In genomic region chr4:13464973-13465372, GRCh38 we compare ENCODE assay signal across 17 cellular contexts. TPM values are rescaled to one million over a fixed set of nuclear protein-coding genes. Genes with fewer than 3 reads are reported as not detected.
DNase-seq lines count a peak whose midpoint lies in the region; ATAC-seq, FAIRE-seq and TF ChIP-seq lines count a peak whose summit lies in the region.
"Had no signal": no experiment of that assay in that cellular context is flagged by ENCODE, and none has a peak within 500 bp of the region (broad histone marks: within the 10 kb centered on the region; RNA-seq: fewer than 3 reads in every experiment).

No MANE protein-coding gene starts in this region.

- H3K4me2 ChIP-seq in OCI-LY3 (ENCODE audit: low read length) (peak overlapping the region; percentile 12), HepG2 (ENCODE audit: low read depth, low read length) (no peak overlapping the region)
- H3K4me2 ChIP-seq: BLaER1 treated with 17β-estradiol and CSF1 and Interleukin-3, amounts not matched to agents 10 nM and 100 nM had no signal

- H3K4me3 Mint-ChIP-seq in activated T-cell treated with anti-CD3 and anti-CD28 coated beads, Interleukin-2, amount 50 U/mL, for 24 hours = no peak overlapping the region
- no peak overlapping the region for H3K4me3 Mint-ChIP-seq in activated T-helper 1 cell treated with anti-CD3 and anti-CD28 coated beads, Interleukin-12 subunit alpha, Interleukin-12 subunit beta, Interleukin-2, Interleukin-4 antibody, amounts not matched to agents 30 ng/mL and 10 ng/mL and 1 ng/mL, durations not matched to agents 14 hours and 24 hours and 36 hours
- H3K4me3 Mint-ChIP-seq in nephron progenitor cell = no peak overlapping the region
- H3K4me3 Mint-ChIP-seq: B cell; CD8-positive, alpha-beta T cell; H9 had no signal

- H3K79me2 ChIP-seq in OCI-LY3 (ENCODE audit: low read length) (peaks cover 21% of the 10 kb centered on the region), HepG2 (ENCODE audit: insufficient read depth, low read length) (no peaks in the 10 kb centered on the region)

- H3K36me3 Mint-ChIP-seq in activated T-cell treated with anti-CD3 and anti-CD28 coated beads, Interleukin-2, amount 50 U/mL, for 24 hours (ENCODE audit: low read depth) = peaks cover 59% of the 10 kb centered on the region
- H3K36me3 Mint-ChIP-seq in activated T-helper 1 cell treated with anti-CD3 and anti-CD28 coated beads, Interleukin-12 subunit alpha, Interleukin-12 subunit beta, Interleukin-2, Interleukin-4 antibody, amounts not matched to agents 30 ng/mL and 10 ng/mL and 1 ng/mL, durations not matched to agents 14 hours and 24 hours and 36 hours (ENCODE audit: low read depth) = peaks cover 11% of the 10 kb centered on the region
- H3K36me3 Mint-ChIP-seq in nephron progenitor cell (ENCODE audit: low read depth) = peaks cover 92% of the 10 kb centered on the region

- intact Hi-C loops in activated T-helper 1 cell treated with anti-CD3 and anti-CD28 coated beads, Interleukin-12 subunit alpha, Interleukin-12 subunit beta, Interleukin-2, Interleukin-4 antibody, amounts not matched to agents 30 ng/mL and 10 ng/mL and 1 ng/mL, durations not matched to agents 14 hours and 24 hours and 36 hours (cut with micrococcal nuclease) = no loop called here
- intact Hi-C loops in HepG2 (cut with micrococcal nuclease; ENCODE audit: unreplicated experiment) = no loop called here

- H3K27me3 Mint-ChIP-seq in activated T-cell treated with anti-CD3 and anti-CD28 coated beads, Interleukin-2, amount 50 U/mL, for 24 hours = no peaks in the 10 kb centered on the region
- H3K27me3 Mint-ChIP-seq in activated T-helper 1 cell treated with anti-CD3 and anti-CD28 coated beads, Interleukin-12 subunit alpha, Interleukin-12 subunit beta, Interleukin-2, Interleukin-4 antibody, amounts not matched to agents 30 ng/mL and 10 ng/mL and 1 ng/mL, durations not matched to agents 14 hours and 24 hours and 36 hours (ENCODE audit: insufficient read depth) = no peaks in the 10 kb centered on the region
- no peaks in the 10 kb centered on the region for H3K27me3 Mint-ChIP-seq in nephron progenitor cell (ENCODE audit: low read depth, poor library complexity)
- H3K27me3 Mint-ChIP-seq: B cell had no signal

- WGBS in HepG2 (ENCODE audit: low lambda C conversion rate) = 96% methylated on average over 3 of the region's 3 CpGs

- TF ChIP-seq CTCF in OCI-LY3 (IDR thresholded peaks at IDR 0.05; ENCODE audit: low read depth, low read length) = no peak
- TF ChIP-seq CTCF in nephron progenitor cell (IDR thresholded peaks at IDR 0.05) = no peak
- TF ChIP-seq CTCF in HepG2 (CRISPR knock-in tag; IDR thresholded peaks at IDR 0.05) = no peak

- H3K4me1 Mint-ChIP-seq in activated T-cell treated with anti-CD3 and anti-CD28 coated beads, Interleukin-2, amount 50 U/mL, for 24 hours (ENCODE audit: low read depth) = peaks cover 36% of the 10 kb centered on the region
- peaks cover 15% of the 10 kb centered on the region for H3K4me1 Mint-ChIP-seq in activated T-helper 1 cell treated with anti-CD3 and anti-CD28 coated beads, Interleukin-12 subunit alpha, Interleukin-12 subunit beta, Interleukin-2, Interleukin-4 antibody, amounts not matched to agents 30 ng/mL and 10 ng/mL and 1 ng/mL, durations not matched to agents 14 hours and 24 hours and 36 hours (ENCODE audit: low read depth)
- no peaks in the 10 kb centered on the region for H3K4me1 Mint-ChIP-seq in nephron progenitor cell

- no peak overlapping the region for H2AFZ ChIP-seq in OCI-LY3 (ENCODE audit: low read depth, low read length)
- H2AFZ ChIP-seq in HepG2 (ENCODE audit: low read length) = no peak overlapping the region

- TF ChIP-seq RAD21 in HepG2 (CRISPR knock-in tag; IDR thresholded peaks at IDR 0.05) = no peak

- TF ChIP-seq EP300 in HepG2 (IDR thresholded peaks at IDR 0.05; ENCODE audit: low read depth in 2 of 2, low read length in 2 of 2) (no peak), HepG2 (CRISPR knock-in tag; IDR thresholded peaks at IDR 0.05; ENCODE audit: borderline replicate concordance) (no peak)

- peaks cover 15% of the 10 kb centered on the region for H3K4me1 ChIP-seq in OCI-LY3 (ENCODE audit: low read length)
- no peaks in the 10 kb centered on the region for H3K4me1 ChIP-seq in HepG2 (ENCODE audit: insufficient read depth, low read length)

- TF ChIP-seq POLR2A in HepG2 (IDR thresholded peaks at IDR 0.05; ENCODE audit: insufficient read depth in 1 of 2, low read depth in 2 of 2, low read length in 2 of 2) = no peak

- H3K9ac ChIP-seq in OCI-LY3 (ENCODE audit: low read length) (no peak overlapping the region), HepG2 (ENCODE audit: insufficient read depth, low read depth, low read length) (no peak overlapping the region)
- H3K9ac ChIP-seq: BLaER1 treated with 17β-estradiol and CSF1 and Interleukin-3, amounts not matched to agents 10 nM and 100 nM had no signal

- H3K27me3 ChIP-seq in OCI-LY3 (ENCODE audit: low read depth, low read length) (no peaks in the 10 kb centered on the region), HepG2 (ENCODE audit: control insufficient read depth in 1 of 2, insufficient read depth in 2 of 2, low read length in 2 of 2) (no peaks in the 10 kb centered on the region)
- H3K27me3 ChIP-seq: BLaER1 treated with 17β-estradiol and CSF1 and Interleukin-3, amounts not matched to agents 10 nM and 100 nM had no signal

- peaks cover 13% of the 10 kb centered on the region for H3K36me3 ChIP-seq in OCI-LY3 (replicated peaks; ENCODE audit: low read depth, low read length)
- H3K36me3 ChIP-seq in HepG2 (replicated peaks in 1 of 2; ENCODE audit: control insufficient read depth in 1 of 2, insufficient read depth in 2 of 2, low read length in 2 of 2) = no peaks in the 10 kb centered on the region

- FAIRE-seq in HepG2 (lab: Jason Lieb, UNC) = no peak
- FAIRE-seq: GM12878, H1 had no signal

- CTCF ChIA-PET in HepG2 (lab: Yijun Ruan, JAX; ENCODE audit: low intra/inter-chr PET ratio, low total read pairs) = no interaction called here

- H3K27ac Mint-ChIP-seq in activated T-cell treated with anti-CD3 and anti-CD28 coated beads, Interleukin-2, amount 50 U/mL, for 24 hours = peak overlapping the region; percentile 65
- H3K27ac Mint-ChIP-seq in activated T-helper 1 cell treated with anti-CD3 and anti-CD28 coated beads, Interleukin-12 subunit alpha, Interleukin-12 subunit beta, Interleukin-2, Interleukin-4 antibody, amounts not matched to agents 30 ng/mL and 10 ng/mL and 1 ng/mL, durations not matched to agents 14 hours and 24 hours and 36 hours = peak overlapping the region; percentile 50
- H3K27ac Mint-ChIP-seq in nephron progenitor cell = peak overlapping the region; percentile 85
- H3K27ac Mint-ChIP-seq: B cell; CD8-positive, alpha-beta T cell; H9 had no signal

- 0 out of 2 replicates have a peak, but pooled peaks cover 2% of the 10 kb centered on the region for H4K20me1 ChIP-seq in OCI-LY3 (ENCODE audit: insufficient read depth, low read length)
- H4K20me1 ChIP-seq in HepG2 (ENCODE audit: insufficient read depth, low read length) = no peaks in the 10 kb centered on the region

- no peaks in the 10 kb centered on the region for H3K9me3 ChIP-seq in OCI-LY3 (ENCODE audit: insufficient read depth, low read length)
- no peaks in the 10 kb centered on the region for H3K9me3 ChIP-seq in HepG2 (ENCODE audit: low read length)

- peaks cover 7% of the 10 kb centered on the region for H3K9me3 Mint-ChIP-seq in activated T-cell treated with anti-CD3 and anti-CD28 coated beads, Interleukin-2, amount 50 U/mL, for 24 hours
- H3K9me3 Mint-ChIP-seq in activated T-helper 1 cell treated with anti-CD3 and anti-CD28 coated beads, Interleukin-12 subunit alpha, Interleukin-12 subunit beta, Interleukin-2, Interleukin-4 antibody, amounts not matched to agents 30 ng/mL and 10 ng/mL and 1 ng/mL, durations not matched to agents 14 hours and 24 hours and 36 hours = no peaks in the 10 kb centered on the region
- peaks cover 30% of the 10 kb centered on the region for H3K9me3 Mint-ChIP-seq in nephron progenitor cell
- H3K9me3 Mint-ChIP-seq: CD8-positive, alpha-beta T cell; H9 had no signal

- no peak overlapping the region for H3K27ac ChIP-seq in OCI-LY3 (ENCODE audit: low read length)
- no peak overlapping the region for H3K27ac ChIP-seq in HepG2 (ENCODE audit: extremely low read length, insufficient read depth, low read length)
- H3K27ac ChIP-seq: BLaER1 treated with 17β-estradiol and CSF1 and Interleukin-3, amounts not matched to agents 10 nM and 100 nM had no signal

- POLR2A ChIA-PET in HepG2 (lab: Yijun Ruan, JAX) = no interaction called here

- in situ Hi-C loops in HepG2 (cut with HindIII; ENCODE audit: extremely low pct_ligation_motif_present, low pct_unique_long_range_greater_than_20kb) = no loop called here

- no TSS peak for BruUV-seq in HepG2 (replicated peaks; lab: Mats Ljungman, UMichigan)

- DNase-seq in activated T-cell treated with anti-CD3 and anti-CD28 coated beads, Interleukin-2, amount 50 U/mL, for 24 hours = no peak
- DNase-seq in activated T-cell treated with anti-CD3 and anti-CD28 coated beads, Interleukin-2, amount 50 U/mL, for 48 hours = no peak
- DNase-seq in activated T-helper 1 cell treated with anti-CD3 and anti-CD28 coated beads, Interleukin-12 subunit alpha, Interleukin-12 subunit beta, Interleukin-2, Interleukin-4 antibody, amounts not matched to agents 30 ng/mL and 10 ng/mL and 1 ng/mL, durations not matched to agents 14 hours and 24 hours and 36 hours (ENCODE audit: low spot score) = no peak
- no peak for DNase-seq in nephron progenitor cell
- DNase-seq in HepG2 (ENCODE audit: low spot score) = no peak
- no peak for DNase-seq in RPMI8226
- DNase-seq: Calu3; CD8-positive, alpha-beta T cell; DMS79 treated with DMSO at 0.1 percent for 48 hours; GF-D8; H9; IMR-90 had no signal

- H3K4me3 ChIP-seq in OCI-LY3 (ENCODE audit: low read length) (no peak overlapping the region), HepG2 (replicated peaks in 1 of 3; ENCODE audit: insufficient read depth in 1 of 3, low read depth in 2 of 3, low read length in 3 of 3) (no peak overlapping the region)
- H3K4me3 ChIP-seq: BLaER1 treated with 17β-estradiol and CSF1 and Interleukin-3, amounts not matched to agents 10 nM and 100 nM; GM12878 had no signal

- no peak for ATAC-seq in HepG2
- ATAC-seq: CD8-positive, alpha-beta T cell; GM12878 had no signal

RNA-seq across cellular contexts. Expression of gene RAB28, which starts 19.2 kb away (rescaled TPM):
- 19.3 and 22.2 TPM in 2 replicates for total RNA-seq in activated T-helper 1 cell treated with anti-CD3 and anti-CD28 coated beads, Interleukin-12 subunit alpha, Interleukin-12 subunit beta, Interleukin-2, Interleukin-4 antibody, amounts not matched to agents 30 ng/mL and 10 ng/mL and 1 ng/mL, durations not matched to agents 14 hours and 24 hours and 36 hours
- 18.2 and 20.9 TPM in 2 replicates for total RNA-seq in HepG2 (2016; rRNA removed; fragmentation: Illumina TruSeq; extraction: Trizol)
- 10.2 and 13.2 TPM in 2 replicates for total RNA-seq in HepG2 (2016; cell fraction: cytosol; rRNA removed; fragmentation: Illumina TruSeq; extraction: Trizol; ENCODE audit: low read depth)
- total RNA-seq in HepG2 (2016; cell fraction: insoluble cytoplasmic fraction; rRNA removed; fragmentation: Illumina TruSeq; extraction: Trizol) = 18.2 and 18.8 TPM in 2 replicates
- 23.4 and 23.7 TPM in 2 replicates for total RNA-seq in HepG2 (2016; cell fraction: membrane; rRNA removed; fragmentation: Illumina TruSeq; extraction: Trizol)
- total RNA-seq in HepG2 (2016; cell fraction: nucleus; rRNA removed; fragmentation: Illumina TruSeq; extraction: Trizol) = 28.8 and 32.8 TPM in 2 replicates
- 9.4 and 11.8 TPM in 2 replicates for polyA plus RNA-seq in HepG2 (2011; rRNA removed)
- polyA plus RNA-seq in HepG2 (2011; cell fraction: cytosol; rRNA removed) = 6.1 and 9.1 TPM in 2 replicates
- 5.8 and 6.3 TPM in 2 replicates for polyA plus RNA-seq in HepG2 (2011; cell fraction: nucleus; rRNA removed)
- polyA plus RNA-seq in HepG2 (2012) = 9.1 and 9.7 TPM in 2 replicates
- 10.5 and 11.4 TPM in 2 replicates for polyA plus RNA-seq in HepG2 (2016; cell fraction: cytosol; fragmentation: Illumina TruSeq; extraction: Trizol; ENCODE audit: low read depth)
- 20.2 and 24.7 TPM in 2 replicates for polyA plus RNA-seq in HepG2 (2016; cell fraction: insoluble cytoplasmic fraction; fragmentation: Illumina TruSeq; extraction: Trizol; ENCODE audit: low read depth)
- polyA plus RNA-seq in HepG2 (2016; cell fraction: membrane; fragmentation: Illumina TruSeq; extraction: Trizol; ENCODE audit: low read depth) = 17.6 and 17.9 TPM in 2 replicates
- 17.4 and 20.1 TPM in 2 replicates for polyA plus RNA-seq in HepG2 (2016; cell fraction: nucleus; fragmentation: Illumina TruSeq; extraction: Trizol; ENCODE audit: insufficient read depth, low read depth)
- 6.0 and 7.7 TPM in 2 replicates for polyA minus RNA-seq in HepG2 (2011; rRNA and poly(A)+ RNA removed; ENCODE audit: low replicate concordance)
- polyA minus RNA-seq in HepG2 (2011; cell fraction: cytosol; rRNA and poly(A)+ RNA removed) = 4.1 and 5.9 TPM in 2 replicates
- 39.0 and 45.6 TPM in 2 replicates for polyA minus RNA-seq in HepG2 (2011; cell fraction: nucleus; rRNA and poly(A)+ RNA removed)
